ENCODE assay signal across 17 cellular contexts in the genomic region with DNA sequence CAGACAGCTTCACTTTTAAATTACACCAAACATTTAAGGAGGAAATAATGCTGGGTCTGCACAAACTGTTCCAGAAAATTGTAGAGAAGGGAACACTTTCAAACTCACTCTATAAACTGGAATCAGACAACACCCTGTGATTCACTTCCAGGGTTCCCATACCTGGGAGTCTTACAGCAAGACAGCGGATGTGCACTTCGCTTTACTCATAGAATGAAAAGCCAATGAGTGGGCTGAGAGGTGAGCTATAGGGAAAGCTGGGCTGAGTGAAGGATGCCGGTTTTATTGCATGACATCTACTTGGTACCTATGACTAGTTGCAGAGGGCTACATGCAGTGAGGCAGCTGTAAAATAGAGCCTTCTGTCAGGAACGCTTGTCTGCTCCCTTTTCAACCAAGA.
DNase-seq lines count a peak whose midpoint lies in the region; ATAC-seq and TF ChIP-seq lines count a peak whose summit lies in the region.
"Had no signal": no experiment of that assay in that cellular context is flagged by ENCODE, and none has a peak within 500 bp of the region (broad histone marks: within the 10 kb centered on the region; RNA-seq: fewer than 3 reads in every experiment).

No MANE protein-coding gene starts in this region.

- H3K27ac ChIP-seq in RWPE2 (ENCODE audit: poor library complexity, severe bottlenecking) (no peak overlapping the region), foreskin keratinocyte (no peak overlapping the region), sigmoid colon (no peak overlapping the region), thyroid gland (no peak overlapping the region)

- H3K27ac Mint-ChIP-seq in T-helper 2 cell treated with Interferon-gamma antibody and Interleukin-4, amounts not matched to agents 5 μg/mL and 100 μg/mL, for 36 hours, result no peak overlapping the region
- H3K27ac Mint-ChIP-seq: CD4-positive, alpha-beta memory T cell; HFFc6 had no signal

- H3K4me3 Mint-ChIP-seq in T-helper 2 cell treated with Interferon-gamma antibody and Interleukin-4, amounts not matched to agents 5 μg/mL and 100 μg/mL, for 36 hours, result no peak overlapping the region
- H3K4me3 Mint-ChIP-seq: CD4-positive, alpha-beta memory T cell; HFFc6 had no signal

- WGBS in sigmoid colon, 2 donors, result 81 to 89% methylated on average over 4 of the region's 4 CpGs
- 92% methylated on average over 4 of the region's 4 CpGs for WGBS in thyroid gland, 2 donors

- H3K4me1 Mint-ChIP-seq in T-helper 2 cell treated with Interferon-gamma antibody and Interleukin-4, amounts not matched to agents 5 μg/mL and 100 μg/mL, for 36 hours (ENCODE audit: low read depth), result no peaks in the 10 kb centered on the region
- H3K4me1 Mint-ChIP-seq: CD4-positive, alpha-beta memory T cell had no signal

- H3K27me3 ChIP-seq in RWPE2 (ENCODE audit: insufficient read depth, poor library complexity, severe bottlenecking), result peaks cover 18% of the 10 kb centered on the region
- H3K27me3 ChIP-seq in foreskin keratinocyte, result no peaks in the 10 kb centered on the region
- H3K27me3 ChIP-seq in sigmoid colon, result no peaks in the 10 kb centered on the region
- H3K27me3 ChIP-seq in thyroid gland, result no peaks in the 10 kb centered on the region

- H3K36me3 Mint-ChIP-seq in T-helper 2 cell treated with Interferon-gamma antibody and Interleukin-4, amounts not matched to agents 5 μg/mL and 100 μg/mL, for 36 hours (ENCODE audit: low read depth), result no peaks in the 10 kb centered on the region
- H3K36me3 Mint-ChIP-seq: CD4-positive, alpha-beta memory T cell had no signal

- peak; percentile 33 for DNase-seq in HT1080 (ENCODE audit: low read depth)
- peak; percentile 6 for DNase-seq in NCI-H69 (lab: John Stamatoyannopoulos, UW)
- no peak for DNase-seq in RWPE2 (ENCODE audit: low spot score)
- DNase-seq in foreskin keratinocyte, result peak in 1 of 2 donors; percentile 25
- DNase-seq in cerebellum (ENCODE audit: low spot score), result no peak
- no peak for DNase-seq in T-helper 2 cell treated with Interferon-gamma antibody and Interleukin-4, amounts not matched to agents 5 μg/mL and 100 μg/mL, for 36 hours (ENCODE audit: low spot score)
- no peak for DNase-seq in sigmoid colon
- no peak for DNase-seq in thyroid gland
- DNase-seq: C1 segment of cervical spinal cord; Calu3; CD4-positive, alpha-beta memory T cell; COR-L47; DMS53; DMS79 treated with DMSO at 0.1 percent for 48 hours; GOT3; HFFc6 had no signal

- TF ChIP-seq POLR2A in sigmoid colon (IDR thresholded peaks at IDR 0.05) (no peak), thyroid gland (IDR thresholded peaks at IDR 0.05) (no peak)

- no peak for TF ChIP-seq CTCF in RWPE2 (IDR thresholded peaks at IDR 0.05; ENCODE audit: poor library complexity, severe bottlenecking)
- TF ChIP-seq CTCF in foreskin keratinocyte (conservative IDR thresholded peaks at IDR 0.05), result no peak
- no peak for TF ChIP-seq CTCF in sigmoid colon (IDR thresholded peaks at IDR 0.05)
- no peak for TF ChIP-seq CTCF in thyroid gland (IDR thresholded peaks at IDR 0.05)

- no peak overlapping the region for H3K4me3 ChIP-seq in RWPE2 (ENCODE audit: severe bottlenecking)
- H3K4me3 ChIP-seq in sigmoid colon, result no peak overlapping the region
- no peak overlapping the region for H3K4me3 ChIP-seq in thyroid gland (replicated peaks in 1 of 3)
- H3K4me3 ChIP-seq: HAP-1 had no signal

- ATAC-seq in RWPE2 (ENCODE audit: low read depth) (peak; percentile 78; the same call in 2 of the 3 replicates), foreskin keratinocyte (peak; percentile 71)

- H3K36me3 ChIP-seq in RWPE2 (ENCODE audit: low read depth) (no peaks in the 10 kb centered on the region), sigmoid colon (no peaks in the 10 kb centered on the region), thyroid gland (no peaks in the 10 kb centered on the region)
- H3K36me3 ChIP-seq: HAP-1 had no signal

- no peaks in the 10 kb centered on the region for H3K9me3 Mint-ChIP-seq in T-helper 2 cell treated with Interferon-gamma antibody and Interleukin-4, amounts not matched to agents 5 μg/mL and 100 μg/mL, for 36 hours
- H3K9me3 Mint-ChIP-seq: CD4-positive, alpha-beta memory T cell had no signal

- TF ChIP-seq EP300 in sigmoid colon (IDR thresholded peaks at IDR 0.05), result no peak

- no peaks in the 10 kb centered on the region for H3K4me1 ChIP-seq in RWPE2 (ENCODE audit: insufficient read depth, poor library complexity, severe bottlenecking)
- H3K4me1 ChIP-seq in foreskin keratinocyte, result no peaks in the 10 kb centered on the region
- H3K4me1 ChIP-seq in sigmoid colon, result no peaks in the 10 kb centered on the region
- H3K4me1 ChIP-seq in thyroid gland, result no peaks in the 10 kb centered on the region
- H3K4me1 ChIP-seq: HAP-1 had no signal

- peaks cover 6% of the 10 kb centered on the region for H3K27me3 Mint-ChIP-seq in T-helper 2 cell treated with Interferon-gamma antibody and Interleukin-4, amounts not matched to agents 5 μg/mL and 100 μg/mL, for 36 hours (ENCODE audit: low read depth)

- intact Hi-C loops in sigmoid colon (cut with DNase I), result no loop called here
- intact Hi-C loops in thyroid gland (cut with DNase I), result no loop called here

- no peaks in the 10 kb centered on the region for H3K9me3 ChIP-seq in RWPE2 (ENCODE audit: severe bottlenecking)
- H3K9me3 ChIP-seq in sigmoid colon, result no peaks in the 10 kb centered on the region
- no peaks in the 10 kb centered on the region for H3K9me3 ChIP-seq in thyroid gland
- H3K9me3 ChIP-seq: HAP-1 had no signal

Comparison
In these comparisons a context has a peak if more than half of its experiments do, and no peak if none do; other contexts are left out.
1. DNase-seq: peak in HT1080 (single experiment) and NCI-H69 (single experiment); none in RWPE2 (single experiment), cerebellum (single experiment), T-helper 2 cell treated with Interferon-gamma antibody and Interleukin-4, amounts not matched to agents 5 μg/mL and 100 μg/mL, for 36 hours (single experiment), sigmoid colon (single experiment) and thyroid gland (0 of 2).